Comparison of ENCODE assay signal across 17 cellular contexts in genomic region chr18:54739476-54739875, GRCh38.
"Had no signal": no experiment of that assay in that cellular context is flagged by ENCODE, and none has a peak within 500 bp of the region (broad histone marks: within the 10 kb centered on the region; RNA-seq: fewer than 3 reads in every experiment).

No MANE protein-coding gene starts in this region.

- H3K36me3 ChIP-seq: esophagus muscularis mucosa, gastrocnemius medialis, left lung, right atrium auricular region, stomach had no signal

- H3K4me3 ChIP-seq: esophagus muscularis mucosa, gastrocnemius medialis, left lung, right atrium auricular region, skin epidermis, stomach had no signal

- ATAC-seq: activated CD8-positive, alpha-beta T cell treated with anti-CD3 and anti-CD28 coated beads for 36 hours; activated T-helper 17 cell treated with anti-CD3 and anti-CD28 coated beads, Interleukin-2, amount 50 U/mL, for 72 hours; gastrocnemius medialis had no signal

- H3K4me1 ChIP-seq: gastrocnemius medialis, left lung had no signal

- DNase-seq: activated CD4-positive, alpha-beta T cell treated with anti-CD3 and anti-CD28 coated beads, Interleukin-2, amount 10 ng/mL, durations not matched to agents 24 days and 14 days; activated CD8-positive, alpha-beta T cell treated with anti-CD3 and anti-CD28 coated beads for 36 hours; activated naive CD4-positive, alpha-beta T cell treated with Interleukin-2 at 50 U/mL for 16 hours; activated T-cell treated with anti-CD3 and anti-CD28 coated beads, Interleukin-2, amount 50 U/mL, for 1 hour; anterior cingulate cortex; effector CD8-positive, alpha-beta T cell; gastrocnemius medialis; head of caudate nucleus; left lung; midbrain; nucleus accumbens; stimulated activated CD4-positive, alpha-beta T cell treated with anti-CD3 and anti-CD28 coated beads, Interleukin-2, amount 100 ng/mL, for 48 hours; stomach had no signal

- H3K27me3 ChIP-seq: esophagus muscularis mucosa, gastrocnemius medialis, left lung, right atrium auricular region, stomach had no signal

- H3K9me3 ChIP-seq: esophagus muscularis mucosa, gastrocnemius medialis, left lung, right atrium auricular region, stomach had no signal

- H3K27ac ChIP-seq: esophagus muscularis mucosa, gastrocnemius medialis, left lung, right atrium auricular region, skin epidermis, stomach had no signal
